ENCODE assay signal across 12 cellular contexts in the genomic region with DNA sequence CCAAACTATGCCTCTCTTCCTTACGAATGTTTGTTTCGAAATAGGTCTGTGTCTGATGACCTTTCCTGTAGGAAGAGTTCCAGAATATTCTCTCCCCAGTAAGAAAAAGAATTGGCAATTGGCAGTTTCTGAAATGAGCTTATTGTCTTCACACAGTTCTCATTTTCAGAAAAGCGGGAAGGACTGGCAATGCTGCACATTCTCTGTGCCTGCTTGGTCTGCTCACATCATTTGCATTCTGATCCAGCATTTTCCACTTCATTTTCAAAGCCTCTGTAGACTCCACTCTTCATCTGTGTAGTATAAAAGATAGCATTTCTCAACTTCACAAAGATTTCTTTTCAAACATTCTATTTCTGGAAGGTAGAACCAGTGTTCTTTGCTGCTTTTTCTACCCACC.
"Had no signal": no experiment of that assay in that cellular context is flagged by ENCODE, and none has a peak within 500 bp of the region (broad histone marks: within the 10 kb centered on the region; RNA-seq: fewer than 3 reads in every experiment).

No MANE protein-coding gene starts in this region.

- H2AFZ ChIP-seq: hepatocyte had no signal

- H3K4me2 ChIP-seq: hepatocyte had no signal

- H3K27ac ChIP-seq: brain microvascular endothelial cell, epithelial cell of prostate had no signal

- H3K4me3 ChIP-seq: hepatocyte had no signal

- DNase-seq: activated CD4-positive, alpha-beta T cell treated with anti-CD3 and anti-CD28 coated beads for 48 hours; activated CD8-positive, alpha-beta T cell treated with anti-CD3 and anti-CD28 coated beads for 36 hours; activated gamma-delta T cell; activated T-cell treated with anti-CD3 and anti-CD28 coated beads, Interleukin-2, amount 50 U/mL, for 48 hours; brain microvascular endothelial cell; cerebellar nuclear complex; left ventricle myocardium superior; mesendoderm; right cardiac atrium; T-helper 2 cell had no signal

- H3K27me3 ChIP-seq: brain microvascular endothelial cell, hepatocyte had no signal

- H3K36me3 ChIP-seq: brain microvascular endothelial cell had no signal
